In the genomic region with DNA sequence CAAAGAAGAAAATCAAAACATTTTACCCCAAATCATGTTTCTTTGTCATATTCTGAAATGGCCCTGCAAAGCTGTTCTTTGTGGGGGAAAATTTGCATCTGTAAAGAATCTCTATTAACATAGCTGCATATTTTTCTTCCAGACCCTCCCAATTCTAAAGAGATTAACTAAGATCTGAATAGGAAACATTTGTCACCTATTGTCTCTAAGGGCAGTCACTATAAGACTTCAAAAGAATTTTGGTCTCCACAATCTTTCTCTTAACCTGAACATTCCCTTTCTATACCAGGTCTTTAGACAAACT, we compare ENCODE assay signal across 1 cellular context. TPM values are rescaled to one million over a fixed set of nuclear protein-coding genes. Genes with fewer than 3 reads are reported as not detected.
"Had no signal": no experiment of that assay in that cellular context is flagged by ENCODE, and none has a peak within 500 bp of the region (broad histone marks: within the 10 kb centered on the region; RNA-seq: fewer than 3 reads in every experiment).

No MANE protein-coding gene starts in this region.

RNA-seq across cellular contexts. Expression of gene THBS2, which starts 16.4 kb away (rescaled TPM):
- total RNA-seq: natural killer cell treated with Interleukin-12 subunit alpha and Interleukin-12 subunit beta and Interleukin-15 and Interleukin-18, amount 100 ng/mL, for 72 hours had no signal
